In the genomic region with DNA sequence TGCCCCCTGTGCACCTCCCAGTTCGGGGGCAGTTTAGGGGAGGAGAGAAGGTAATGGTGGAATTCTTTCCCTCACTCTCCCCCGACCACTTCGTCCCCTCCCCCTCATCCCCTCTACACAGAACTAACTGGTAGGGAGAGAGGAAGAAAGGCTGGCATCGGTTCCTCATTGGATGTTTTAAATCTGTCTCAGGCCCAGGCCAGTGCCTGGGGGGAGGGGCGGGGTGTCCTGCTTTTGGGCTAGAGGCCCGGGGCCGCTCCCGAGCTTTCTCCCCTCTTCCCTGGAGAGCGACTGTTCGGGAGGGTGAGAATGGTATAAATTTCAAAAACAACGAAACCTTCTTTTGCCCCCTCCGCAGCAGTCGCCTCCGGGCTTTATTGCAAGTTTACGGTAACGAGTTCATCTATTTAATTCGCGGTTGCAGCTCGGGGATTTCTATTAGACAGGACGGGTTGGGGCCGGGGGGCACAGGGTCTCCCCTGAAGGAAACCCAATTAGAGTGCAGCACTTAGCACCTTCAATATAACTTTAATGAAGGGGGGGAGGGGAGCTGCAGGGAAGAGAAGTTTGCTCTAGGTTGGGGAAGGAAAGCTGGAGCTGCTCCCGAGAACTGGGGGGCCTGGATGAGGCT, we compare ENCODE assay signal across 1 cellular context.
TF ChIP-seq lines count a peak whose summit lies in the region.

A gene (plus strand): TSS at position 262 of the 631 bp plus-strand sequence. CDS start 1,226 bp downstream, outside the sequence.

TF ChIP-seq in SK-N-SH, 30 proteins besides CTCF, POLR2A, EP300 and RAD21 (continued from another document):
- TF ChIP-seq FOXM1 (IDR thresholded peaks at IDR 0.05; ENCODE audit: low read depth): no peak
- no peak for TF ChIP-seq EZH2phosphoT487 (IDR thresholded peaks at IDR 0.05; ENCODE audit: borderline replicate concordance, low read depth)
- TF ChIP-seq FOSL2 (IDR thresholded peaks at IDR 0.05; ENCODE audit: borderline replicate concordance, low read depth): no peak
- TF ChIP-seq RCOR1 (IDR thresholded peaks at IDR 0.05; ENCODE audit: low read length): no peak
- no peak for TF ChIP-seq SMC3 (IDR thresholded peaks at IDR 0.05; ENCODE audit: low read depth, low read length)
- TF ChIP-seq GATA2 (CRISPR knock-in tag; IDR thresholded peaks at IDR 0.05): no peak
- no peak for TF ChIP-seq CHD2 (IDR thresholded peaks at IDR 0.05; ENCODE audit: low read length, partially characterized antibody)
- TF ChIP-seq, protein P1, sequence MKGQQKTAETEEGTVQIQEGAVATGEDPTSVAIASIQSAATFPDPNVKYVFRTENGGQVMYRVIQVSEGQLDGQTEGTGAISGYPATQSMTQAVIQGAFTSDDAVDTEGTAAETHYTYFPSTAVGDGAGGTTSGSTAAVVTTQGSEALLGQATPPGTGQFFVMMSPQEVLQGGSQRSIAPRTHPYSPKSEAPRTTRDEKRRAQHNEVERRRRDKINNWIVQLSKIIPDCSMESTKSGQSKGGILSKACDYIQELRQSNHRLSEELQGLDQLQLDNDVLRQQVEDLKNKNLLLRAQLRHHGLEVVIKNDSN (IDR thresholded peaks at IDR 0.05; ENCODE audit: borderline replicate concordance, low read depth): no peak
- no peak for TF ChIP-seq POLR2AphosphoS5 (IDR thresholded peaks at IDR 0.05; ENCODE audit: low read depth, low read length)
